In genomic region chr2:44137872-44138551, GRCh38 we compare ENCODE assay signal across 1 cellular context.
TF ChIP-seq lines count a peak whose summit lies in the region.

No MANE protein-coding gene starts in this region.

TF ChIP-seq in WTC11, 78 proteins besides CTCF, POLR2A, EP300 and RAD21:
- TF ChIP-seq, protein P1, sequence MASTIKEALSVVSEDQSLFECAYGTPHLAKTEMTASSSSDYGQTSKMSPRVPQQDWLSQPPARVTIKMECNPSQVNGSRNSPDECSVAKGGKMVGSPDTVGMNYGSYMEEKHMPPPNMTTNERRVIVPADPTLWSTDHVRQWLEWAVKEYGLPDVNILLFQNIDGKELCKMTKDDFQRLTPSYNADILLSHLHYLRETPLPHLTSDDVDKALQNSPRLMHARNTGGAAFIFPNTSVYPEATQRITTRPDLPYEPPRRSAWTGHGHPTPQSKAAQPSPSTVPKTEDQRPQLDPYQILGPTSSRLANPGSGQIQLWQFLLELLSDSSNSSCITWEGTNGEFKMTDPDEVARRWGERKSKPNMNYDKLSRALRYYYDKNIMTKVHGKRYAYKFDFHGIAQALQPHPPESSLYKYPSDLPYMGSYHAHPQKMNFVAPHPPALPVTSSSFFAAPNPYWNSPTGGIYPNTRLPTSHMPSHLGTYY (CRISPR knock-in tag; IDR thresholded peaks at IDR 0.05), result no peak
- TF ChIP-seq JUN (CRISPR knock-in tag; IDR thresholded peaks at IDR 0.05), result no peak
- TF ChIP-seq, protein P2, sequence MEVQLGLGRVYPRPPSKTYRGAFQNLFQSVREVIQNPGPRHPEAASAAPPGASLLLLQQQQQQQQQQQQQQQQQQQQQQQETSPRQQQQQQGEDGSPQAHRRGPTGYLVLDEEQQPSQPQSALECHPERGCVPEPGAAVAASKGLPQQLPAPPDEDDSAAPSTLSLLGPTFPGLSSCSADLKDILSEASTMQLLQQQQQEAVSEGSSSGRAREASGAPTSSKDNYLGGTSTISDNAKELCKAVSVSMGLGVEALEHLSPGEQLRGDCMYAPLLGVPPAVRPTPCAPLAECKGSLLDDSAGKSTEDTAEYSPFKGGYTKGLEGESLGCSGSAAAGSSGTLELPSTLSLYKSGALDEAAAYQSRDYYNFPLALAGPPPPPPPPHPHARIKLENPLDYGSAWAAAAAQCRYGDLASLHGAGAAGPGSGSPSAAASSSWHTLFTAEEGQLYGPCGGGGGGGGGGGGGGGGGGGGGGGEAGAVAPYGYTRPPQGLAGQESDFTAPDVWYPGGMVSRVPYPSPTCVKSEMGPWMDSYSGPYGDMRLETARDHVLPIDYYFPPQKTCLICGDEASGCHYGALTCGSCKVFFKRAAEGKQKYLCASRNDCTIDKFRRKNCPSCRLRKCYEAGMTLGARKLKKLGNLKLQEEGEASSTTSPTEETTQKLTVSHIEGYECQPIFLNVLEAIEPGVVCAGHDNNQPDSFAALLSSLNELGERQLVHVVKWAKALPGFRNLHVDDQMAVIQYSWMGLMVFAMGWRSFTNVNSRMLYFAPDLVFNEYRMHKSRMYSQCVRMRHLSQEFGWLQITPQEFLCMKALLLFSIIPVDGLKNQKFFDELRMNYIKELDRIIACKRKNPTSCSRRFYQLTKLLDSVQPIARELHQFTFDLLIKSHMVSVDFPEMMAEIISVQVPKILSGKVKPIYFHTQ (CRISPR knock-in tag; IDR thresholded peaks at IDR 0.05), result no peak
- TF ChIP-seq NFYB (CRISPR knock-in tag; conservative IDR thresholded peaks at IDR 0.05; ENCODE audit: low read depth), result no peak
- TF ChIP-seq, protein P3, sequence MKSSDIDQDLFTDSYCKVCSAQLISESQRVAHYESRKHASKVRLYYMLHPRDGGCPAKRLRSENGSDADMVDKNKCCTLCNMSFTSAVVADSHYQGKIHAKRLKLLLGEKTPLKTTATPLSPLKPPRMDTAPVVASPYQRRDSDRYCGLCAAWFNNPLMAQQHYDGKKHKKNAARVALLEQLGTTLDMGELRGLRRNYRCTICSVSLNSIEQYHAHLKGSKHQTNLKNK (CRISPR knock-in tag; IDR thresholded peaks at IDR 0.05), result no peak
- peak; percentile 19; the same call in 1 of the 2 replicates for TF ChIP-seq ZNF423 (CRISPR knock-in tag; IDR thresholded peaks at IDR 0.05)
- TF ChIP-seq, protein P4, sequence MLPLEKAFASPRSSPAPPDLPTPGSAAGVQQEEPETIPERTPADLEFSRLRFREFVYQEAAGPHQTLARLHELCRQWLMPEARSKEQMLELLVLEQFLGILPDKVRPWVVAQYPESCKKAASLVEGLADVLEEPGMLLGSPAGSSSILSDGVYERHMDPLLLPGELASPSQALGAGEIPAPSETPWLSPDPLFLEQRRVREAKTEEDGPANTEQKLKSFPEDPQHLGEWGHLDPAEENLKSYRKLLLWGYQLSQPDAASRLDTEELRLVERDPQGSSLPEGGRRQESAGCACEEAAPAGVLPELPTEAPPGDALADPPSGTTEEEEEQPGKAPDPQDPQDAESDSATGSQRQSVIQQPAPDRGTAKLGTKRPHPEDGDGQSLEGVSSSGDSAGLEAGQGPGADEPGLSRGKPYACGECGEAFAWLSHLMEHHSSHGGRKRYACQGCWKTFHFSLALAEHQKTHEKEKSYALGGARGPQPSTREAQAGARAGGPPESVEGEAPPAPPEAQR (CRISPR knock-in tag; IDR thresholded peaks at IDR 0.05), result no peak
- no peak for TF ChIP-seq IRF2 (CRISPR knock-in tag; IDR thresholded peaks at IDR 0.05; ENCODE audit: borderline replicate concordance, low read depth)
- no peak for TF ChIP-seq E2F5 (CRISPR knock-in tag; IDR thresholded peaks at IDR 0.05)
- no peak for TF ChIP-seq NR1H2 (CRISPR knock-in tag; IDR thresholded peaks at IDR 0.05)
- 0 out of 2 replicates have a peak, but pooled peaks have one; percentile 15 for TF ChIP-seq ZNF532 (CRISPR knock-in tag; IDR thresholded peaks at IDR 0.05; ENCODE audit: borderline replicate concordance)
- peak; percentile 45; the same call in 1 of the 2 replicates for TF ChIP-seq TEAD1 (CRISPR knock-in tag; IDR thresholded peaks at IDR 0.05)
- no peak for TF ChIP-seq ARID4B (CRISPR knock-in tag; IDR thresholded peaks at IDR 0.05; ENCODE audit: borderline replicate concordance)
- TF ChIP-seq SOX15 (CRISPR knock-in tag; IDR thresholded peaks at IDR 0.05), result no peak
- peak; percentile 29; the same call in 1 of the 2 replicates for TF ChIP-seq ETV6 (CRISPR knock-in tag; IDR thresholded peaks at IDR 0.05)
- no peak for TF ChIP-seq NFE2L1 (CRISPR knock-in tag; IDR thresholded peaks at IDR 0.05)
